Comparison of ENCODE assay signal across 10 cellular contexts in the genomic region with DNA sequence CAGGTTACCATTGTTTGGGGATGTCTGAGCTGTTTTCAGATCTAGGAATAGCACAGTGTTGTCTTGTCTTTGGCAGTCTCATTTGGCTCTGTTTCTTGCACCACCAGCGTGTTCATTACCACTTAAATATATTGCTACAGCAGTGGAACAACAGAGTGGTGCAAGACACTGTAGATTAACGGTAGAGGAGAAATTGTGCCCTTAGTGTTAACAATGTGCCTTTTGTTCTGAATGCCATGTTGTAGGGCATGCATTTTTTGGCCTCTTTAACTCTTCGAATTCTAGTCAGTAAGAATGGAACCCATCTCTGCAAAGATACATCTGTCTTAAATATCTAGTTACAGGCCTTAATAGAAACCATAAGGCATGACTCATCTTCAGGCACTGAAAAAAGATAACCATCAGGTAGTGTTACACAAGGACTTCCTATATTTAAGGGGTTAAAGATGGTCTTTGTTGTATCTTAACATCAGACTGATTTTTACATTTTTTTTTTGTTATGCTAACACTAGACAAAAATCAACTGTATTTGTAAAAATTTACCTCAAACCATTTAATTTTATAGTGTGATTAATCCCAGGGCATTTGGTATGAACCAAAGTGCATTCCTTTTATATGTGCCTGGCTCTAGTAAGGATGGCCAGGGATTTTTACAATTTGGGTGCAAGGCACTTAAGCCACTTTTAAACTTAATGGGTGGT. TPM values are rescaled to one million over a fixed set of nuclear protein-coding genes. Genes with fewer than 3 reads are reported as not detected.
DNase-seq lines count a peak whose midpoint lies in the region; ATAC-seq, FAIRE-seq and TF ChIP-seq lines count a peak whose summit lies in the region.
"Had no signal": no experiment of that assay in that cellular context is flagged by ENCODE, and none has a peak within 500 bp of the region (broad histone marks: within the 10 kb centered on the region; RNA-seq: fewer than 3 reads in every experiment).

No MANE protein-coding gene starts in this region.

- no peak for ATAC-seq in naive thymus-derived CD4-positive, alpha-beta T cell
- no peak for ATAC-seq in HG03442 (IDR thresholded peaks at IDR 0.05; ENCODE audit: unreplicated experiment)

- no peak for FAIRE-seq in bronchial epithelial cell (lab: Jason Lieb, UNC)
- FAIRE-seq: H1 had no signal

- no peaks in the 10 kb centered on the region for H3K9me3 ChIP-seq in naive thymus-derived CD4-positive, alpha-beta T cell (ENCODE audit: control insufficient read depth in 2 of 3, low read length in 3 of 3)
- H3K9me3 ChIP-seq: spleen had no signal

- peak; percentile 70 for DNase-seq in GF-D8 (lab: John Stamatoyannopoulos, UW)
- peak; percentile 79 for DNase-seq in NB4 (ENCODE audit: low read depth)
- DNase-seq in bronchial epithelial cell (ENCODE audit: low read depth) = peak; percentile 25
- no peak for DNase-seq in naive thymus-derived CD4-positive, alpha-beta T cell
- no peak for DNase-seq in activated naive CD4-positive, alpha-beta T cell treated with anti-CD3 and anti-CD28 coated beads, Interleukin-2, amount 50 U/mL, for 16 hours
- no peak for DNase-seq in cerebellar cortex (ENCODE audit: low spot score)
- DNase-seq in NOMO-1 treated with dmso at 0.1 percent for 144 hours (lab: John Stamatoyannopoulos, UW; ENCODE audit: unreplicated experiment) = no peak
- DNase-seq: spleen had no signal

- H3K9me3 Mint-ChIP-seq in naive thymus-derived CD4-positive, alpha-beta T cell = no peaks in the 10 kb centered on the region

- H3K27me3 ChIP-seq in bronchial epithelial cell (ENCODE audit: control insufficient read depth, insufficient read depth, low read length) = no peaks in the 10 kb centered on the region
- no peaks in the 10 kb centered on the region for H3K27me3 ChIP-seq in naive thymus-derived CD4-positive, alpha-beta T cell (ENCODE audit: control insufficient read depth in 2 of 2, insufficient read depth in 2 of 2, low read length in 2 of 2)
- H3K27me3 ChIP-seq: spleen had no signal

- peaks cover 44 to 98% (median 93%) of the 10 kb centered on the region in 7 donors for H3K4me1 Mint-ChIP-seq in naive thymus-derived CD4-positive, alpha-beta T cell

- TF ChIP-seq POLR2A in NB4 (IDR thresholded peaks at IDR 0.05; ENCODE audit: extremely low read depth, insufficient read length) = no peak

- intact Hi-C loops in naive thymus-derived CD4-positive, alpha-beta T cell (cut with micrococcal nuclease) = loop anchor here in 1 of 2 donors (2.0 kb wide), 2 partner anchors 17 to 37 kb away; no protein-coding TSS in a partner anchor

- POLR2A ChIA-PET in naive thymus-derived CD4-positive, alpha-beta T cell (lab: Charles Lee) = interaction anchor here (1.0 kb wide), 1 partner anchor 24 kb away, joined by 4 read pairs; no protein-coding TSS in a partner anchor

- TF ChIP-seq CTCF in NB4 (IDR thresholded peaks at IDR 0.05; ENCODE audit: low read depth, low read length) = no peak
- TF ChIP-seq CTCF in bronchial epithelial cell (IDR thresholded peaks at IDR 0.05; ENCODE audit: insufficient read depth, low read length, severe bottlenecking) = no peak

- H3K36me3 Mint-ChIP-seq in naive thymus-derived CD4-positive, alpha-beta T cell = peaks cover 11 to 60% (median 38%) of the 10 kb centered on the region in 5 donors

- H3K36me3 ChIP-seq in bronchial epithelial cell (ENCODE audit: control insufficient read depth, insufficient read depth, low read length) = peaks cover 10% of the 10 kb centered on the region
- H3K36me3 ChIP-seq in naive thymus-derived CD4-positive, alpha-beta T cell (ENCODE audit: control insufficient read depth in 2 of 3, insufficient read depth in 3 of 3, low read length in 3 of 3) = peaks cover 15 to 40% (median 38%) of the 10 kb centered on the region in 3 experiments

- CTCF ChIA-PET in naive thymus-derived CD4-positive, alpha-beta T cell (lab: Charles Lee) = no interaction called here

- peaks cover 38 to 69% of the 10 kb centered on the region in 2 donors for H3K4me1 ChIP-seq in naive thymus-derived CD4-positive, alpha-beta T cell (ENCODE audit: control insufficient read depth in 2 of 2, insufficient read depth in 2 of 2, low read length in 2 of 2)

- H3K4me3 ChIP-seq in NB4 (ENCODE audit: low read depth, low read length) (no peak overlapping the region), bronchial epithelial cell (ENCODE audit: low read depth, low read length) (no peak overlapping the region)
- no peak overlapping the region for H3K4me3 ChIP-seq in naive thymus-derived CD4-positive, alpha-beta T cell (ENCODE audit: low read length)
- H3K4me3 ChIP-seq: spleen had no signal

- peak overlapping the region in 7 of 9 donors; percentile 20 to 71 (median 63) for H3K27ac Mint-ChIP-seq in naive thymus-derived CD4-positive, alpha-beta T cell

- peak overlapping the region in 6 of 10 donors; percentile 20 to 67 (median 52) for H3K4me3 Mint-ChIP-seq in naive thymus-derived CD4-positive, alpha-beta T cell

- H3K27me3 Mint-ChIP-seq in naive thymus-derived CD4-positive, alpha-beta T cell = no peaks in the 10 kb centered on the region

- H3K27ac ChIP-seq in naive thymus-derived CD4-positive, alpha-beta T cell (ENCODE audit: low read depth, low read length) = no peak overlapping the region
- H3K27ac ChIP-seq: spleen had no signal

RNA-seq across cellular contexts. Expression of gene DYRK2, which starts 12.9 kb away (rescaled TPM):
- total RNA-seq in bronchial epithelial cell = 17.6 and 23.8 TPM in 2 replicates
- total RNA-seq in naive thymus-derived CD4-positive, alpha-beta T cell = 100 to 1,000 TPM in 3 of 5 experiments, 10 to 100 TPM in 2; 55.3 to 157 (median 119) TPM
- 10 to 100 TPM; 60.9 to 98.1 TPM for polyA plus RNA-seq in naive thymus-derived CD4-positive, alpha-beta T cell

Comparison
In these comparisons a context has a peak if more than half of its experiments do, and no peak if none do; other contexts are left out.
1. DNase-seq: peak in GF-D8 (single experiment), NB4 (single experiment) and bronchial epithelial cell (single experiment); none in naive thymus-derived CD4-positive, alpha-beta T cell (0 of 9), activated naive CD4-positive, alpha-beta T cell treated with anti-CD3 and anti-CD28 coated beads, Interleukin-2, amount 50 U/mL, for 16 hours (single experiment), cerebellar cortex (single experiment) and NOMO-1 treated with dmso at 0.1 percent for 144 hours (single experiment).